ENCODE assay signal across 1 cellular context in genomic region chr12:21501258-21502163, GRCh38.
TF ChIP-seq lines count a peak whose summit lies in the region.

GOLT1B (plus strand) TSS chr12:21501789; CDS start chr12:21501924, 135 bp downstream.
RECQL (minus strand) TSS chr12:21501635; CDS start chr12:21499570, 2,065 bp downstream.

TF ChIP-seq in K562, 482 proteins besides CTCF, POLR2A, EP300 and RAD21 (continued from another document and continues in another):
- TF ChIP-seq ZBTB34 (CRISPR knock-in tag; IDR thresholded peaks at IDR 0.05) (no peak), SMAD4 (CRISPR knock-in tag; conservative IDR thresholded peaks at IDR 0.05) (no peak), NUFIP1 (IDR thresholded peaks at IDR 0.05; ENCODE audit: partially characterized antibody) (no peak), BHLHE40 (IDR thresholded peaks at IDR 0.05; ENCODE audit: low read length) (no peak), ETV1 (tag; conservative IDR thresholded peaks at IDR 0.05; ENCODE audit: low read depth) (no peak; the same call in 1 of the 2 replicates), AFF1 (IDR thresholded peaks at IDR 0.05; ENCODE audit: low read depth in 1 of 2, partially characterized antibody in 2 of 2) (no peak), PRDM10 (IDR thresholded peaks at IDR 0.05; ENCODE audit: partially characterized antibody) (no peak), ESRRB (CRISPR knock-in tag; IDR thresholded peaks at IDR 0.05; ENCODE audit: borderline replicate concordance) (no peak), FOXP1 (CRISPR knock-in tag; IDR thresholded peaks at IDR 0.05) (peak; percentile 41; the same call in 1 of the 2 replicates), RHOXF2B (CRISPR knock-in tag; conservative IDR thresholded peaks at IDR 0.05) (no peak), TCFL5 (CRISPR knock-in tag; conservative IDR thresholded peaks at IDR 0.05) (no peak), PCBP2 (IDR thresholded peaks at IDR 0.05; ENCODE audit: low read depth, low read length, poor library complexity, severe bottlenecking) (no peak), EP400 (IDR thresholded peaks at IDR 0.05) (peak; percentile 98), JUN (IDR thresholded peaks at IDR 0.05; ENCODE audit: borderline replicate concordance, low read depth, low read length) (no peak; the same call in 1 of the 2 replicates), JUN (CRISPR knock-in tag; IDR thresholded peaks at IDR 0.05; ENCODE audit: borderline replicate concordance) (no peak), POU5F1 (IDR thresholded peaks at IDR 0.05; ENCODE audit: borderline replicate concordance, low read depth, low read length, partially characterized antibody) (no peak), HDAC2 (IDR thresholded peaks at IDR 0.05) (0 out of 2 replicates have a peak, but pooled peaks have one; percentile 40), POLR2AphosphoS5 (IDR thresholded peaks at IDR 0.05; ENCODE audit: control insufficient read depth, insufficient read depth, low read depth, low read length) (peak; percentile 78), ZNF184 (CRISPR knock-in tag; IDR thresholded peaks at IDR 0.05) (no peak), NCOR1 (IDR thresholded peaks at IDR 0.05) (no peak), TSC22D4 (tag; IDR thresholded peaks at IDR 0.05) (no peak)
- TF ChIP-seq, protein P1, sequence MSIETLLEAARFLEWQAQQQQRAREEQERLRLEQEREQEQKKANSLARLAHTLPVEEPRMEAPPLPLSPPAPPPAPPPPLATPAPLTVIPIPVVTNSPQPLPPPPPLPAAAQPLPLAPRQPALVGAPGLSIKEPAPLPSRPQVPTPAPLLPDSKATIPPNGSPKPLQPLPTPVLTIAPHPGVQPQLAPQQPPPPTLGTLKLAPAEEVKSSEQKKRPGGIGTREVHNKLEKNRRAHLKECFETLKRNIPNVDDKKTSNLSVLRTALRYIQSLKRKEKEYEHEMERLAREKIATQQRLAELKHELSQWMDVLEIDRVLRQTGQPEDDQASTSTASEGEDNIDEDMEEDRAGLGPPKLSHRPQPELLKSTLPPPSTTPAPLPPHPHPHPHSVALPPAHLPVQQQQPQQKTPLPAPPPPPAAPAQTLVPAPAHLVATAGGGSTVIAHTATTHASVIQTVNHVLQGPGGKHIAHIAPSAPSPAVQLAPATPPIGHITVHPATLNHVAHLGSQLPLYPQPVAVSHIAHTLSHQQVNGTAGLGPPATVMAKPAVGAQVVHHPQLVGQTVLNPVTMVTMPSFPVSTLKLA (conservative IDR thresholded peaks at IDR 0.05), result peak; percentile 99
- TF ChIP-seq, protein P2, sequence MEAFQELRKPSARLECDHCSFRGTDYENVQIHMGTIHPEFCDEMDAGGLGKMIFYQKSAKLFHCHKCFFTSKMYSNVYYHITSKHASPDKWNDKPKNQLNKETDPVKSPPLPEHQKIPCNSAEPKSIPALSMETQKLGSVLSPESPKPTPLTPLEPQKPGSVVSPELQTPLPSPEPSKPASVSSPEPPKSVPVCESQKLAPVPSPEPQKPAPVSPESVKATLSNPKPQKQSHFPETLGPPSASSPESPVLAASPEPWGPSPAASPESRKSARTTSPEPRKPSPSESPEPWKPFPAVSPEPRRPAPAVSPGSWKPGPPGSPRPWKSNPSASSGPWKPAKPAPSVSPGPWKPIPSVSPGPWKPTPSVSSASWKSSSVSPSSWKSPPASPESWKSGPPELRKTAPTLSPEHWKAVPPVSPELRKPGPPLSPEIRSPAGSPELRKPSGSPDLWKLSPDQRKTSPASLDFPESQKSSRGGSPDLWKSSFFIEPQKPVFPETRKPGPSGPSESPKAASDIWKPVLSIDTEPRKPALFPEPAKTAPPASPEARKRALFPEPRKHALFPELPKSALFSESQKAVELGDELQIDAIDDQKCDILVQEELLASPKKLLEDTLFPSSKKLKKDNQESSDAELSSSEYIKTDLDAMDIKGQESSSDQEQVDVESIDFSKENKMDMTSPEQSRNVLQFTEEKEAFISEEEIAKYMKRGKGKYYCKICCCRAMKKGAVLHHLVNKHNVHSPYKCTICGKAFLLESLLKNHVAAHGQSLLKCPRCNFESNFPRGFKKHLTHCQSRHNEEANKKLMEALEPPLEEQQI (IDR thresholded peaks at IDR 0.05), result peak; percentile 91
- TF ChIP-seq, protein P3, sequence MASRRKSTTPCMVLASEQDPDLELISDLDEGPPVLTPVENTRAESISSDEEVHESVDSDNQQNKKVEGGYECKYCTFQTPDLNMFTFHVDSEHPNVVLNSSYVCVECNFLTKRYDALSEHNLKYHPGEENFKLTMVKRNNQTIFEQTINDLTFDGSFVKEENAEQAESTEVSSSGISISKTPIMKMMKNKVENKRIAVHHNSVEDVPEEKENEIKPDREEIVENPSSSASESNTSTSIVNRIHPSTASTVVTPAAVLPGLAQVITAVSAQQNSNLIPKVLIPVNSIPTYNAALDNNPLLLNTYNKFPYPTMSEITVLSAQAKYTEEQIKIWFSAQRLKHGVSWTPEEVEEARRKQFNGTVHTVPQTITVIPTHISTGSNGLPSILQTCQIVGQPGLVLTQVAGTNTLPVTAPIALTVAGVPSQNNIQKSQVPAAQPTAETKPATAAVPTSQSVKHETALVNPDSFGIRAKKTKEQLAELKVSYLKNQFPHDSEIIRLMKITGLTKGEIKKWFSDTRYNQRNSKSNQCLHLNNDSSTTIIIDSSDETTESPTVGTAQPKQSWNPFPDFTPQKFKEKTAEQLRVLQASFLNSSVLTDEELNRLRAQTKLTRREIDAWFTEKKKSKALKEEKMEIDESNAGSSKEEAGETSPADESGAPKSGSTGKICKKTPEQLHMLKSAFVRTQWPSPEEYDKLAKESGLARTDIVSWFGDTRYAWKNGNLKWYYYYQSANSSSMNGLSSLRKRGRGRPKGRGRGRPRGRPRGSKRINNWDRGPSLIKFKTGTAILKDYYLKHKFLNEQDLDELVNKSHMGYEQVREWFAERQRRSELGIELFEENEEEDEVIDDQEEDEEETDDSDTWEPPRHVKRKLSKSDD (conservative IDR thresholded peaks at IDR 0.05; ENCODE audit: low read length), result no peak
- TF ChIP-seq, protein P4, sequence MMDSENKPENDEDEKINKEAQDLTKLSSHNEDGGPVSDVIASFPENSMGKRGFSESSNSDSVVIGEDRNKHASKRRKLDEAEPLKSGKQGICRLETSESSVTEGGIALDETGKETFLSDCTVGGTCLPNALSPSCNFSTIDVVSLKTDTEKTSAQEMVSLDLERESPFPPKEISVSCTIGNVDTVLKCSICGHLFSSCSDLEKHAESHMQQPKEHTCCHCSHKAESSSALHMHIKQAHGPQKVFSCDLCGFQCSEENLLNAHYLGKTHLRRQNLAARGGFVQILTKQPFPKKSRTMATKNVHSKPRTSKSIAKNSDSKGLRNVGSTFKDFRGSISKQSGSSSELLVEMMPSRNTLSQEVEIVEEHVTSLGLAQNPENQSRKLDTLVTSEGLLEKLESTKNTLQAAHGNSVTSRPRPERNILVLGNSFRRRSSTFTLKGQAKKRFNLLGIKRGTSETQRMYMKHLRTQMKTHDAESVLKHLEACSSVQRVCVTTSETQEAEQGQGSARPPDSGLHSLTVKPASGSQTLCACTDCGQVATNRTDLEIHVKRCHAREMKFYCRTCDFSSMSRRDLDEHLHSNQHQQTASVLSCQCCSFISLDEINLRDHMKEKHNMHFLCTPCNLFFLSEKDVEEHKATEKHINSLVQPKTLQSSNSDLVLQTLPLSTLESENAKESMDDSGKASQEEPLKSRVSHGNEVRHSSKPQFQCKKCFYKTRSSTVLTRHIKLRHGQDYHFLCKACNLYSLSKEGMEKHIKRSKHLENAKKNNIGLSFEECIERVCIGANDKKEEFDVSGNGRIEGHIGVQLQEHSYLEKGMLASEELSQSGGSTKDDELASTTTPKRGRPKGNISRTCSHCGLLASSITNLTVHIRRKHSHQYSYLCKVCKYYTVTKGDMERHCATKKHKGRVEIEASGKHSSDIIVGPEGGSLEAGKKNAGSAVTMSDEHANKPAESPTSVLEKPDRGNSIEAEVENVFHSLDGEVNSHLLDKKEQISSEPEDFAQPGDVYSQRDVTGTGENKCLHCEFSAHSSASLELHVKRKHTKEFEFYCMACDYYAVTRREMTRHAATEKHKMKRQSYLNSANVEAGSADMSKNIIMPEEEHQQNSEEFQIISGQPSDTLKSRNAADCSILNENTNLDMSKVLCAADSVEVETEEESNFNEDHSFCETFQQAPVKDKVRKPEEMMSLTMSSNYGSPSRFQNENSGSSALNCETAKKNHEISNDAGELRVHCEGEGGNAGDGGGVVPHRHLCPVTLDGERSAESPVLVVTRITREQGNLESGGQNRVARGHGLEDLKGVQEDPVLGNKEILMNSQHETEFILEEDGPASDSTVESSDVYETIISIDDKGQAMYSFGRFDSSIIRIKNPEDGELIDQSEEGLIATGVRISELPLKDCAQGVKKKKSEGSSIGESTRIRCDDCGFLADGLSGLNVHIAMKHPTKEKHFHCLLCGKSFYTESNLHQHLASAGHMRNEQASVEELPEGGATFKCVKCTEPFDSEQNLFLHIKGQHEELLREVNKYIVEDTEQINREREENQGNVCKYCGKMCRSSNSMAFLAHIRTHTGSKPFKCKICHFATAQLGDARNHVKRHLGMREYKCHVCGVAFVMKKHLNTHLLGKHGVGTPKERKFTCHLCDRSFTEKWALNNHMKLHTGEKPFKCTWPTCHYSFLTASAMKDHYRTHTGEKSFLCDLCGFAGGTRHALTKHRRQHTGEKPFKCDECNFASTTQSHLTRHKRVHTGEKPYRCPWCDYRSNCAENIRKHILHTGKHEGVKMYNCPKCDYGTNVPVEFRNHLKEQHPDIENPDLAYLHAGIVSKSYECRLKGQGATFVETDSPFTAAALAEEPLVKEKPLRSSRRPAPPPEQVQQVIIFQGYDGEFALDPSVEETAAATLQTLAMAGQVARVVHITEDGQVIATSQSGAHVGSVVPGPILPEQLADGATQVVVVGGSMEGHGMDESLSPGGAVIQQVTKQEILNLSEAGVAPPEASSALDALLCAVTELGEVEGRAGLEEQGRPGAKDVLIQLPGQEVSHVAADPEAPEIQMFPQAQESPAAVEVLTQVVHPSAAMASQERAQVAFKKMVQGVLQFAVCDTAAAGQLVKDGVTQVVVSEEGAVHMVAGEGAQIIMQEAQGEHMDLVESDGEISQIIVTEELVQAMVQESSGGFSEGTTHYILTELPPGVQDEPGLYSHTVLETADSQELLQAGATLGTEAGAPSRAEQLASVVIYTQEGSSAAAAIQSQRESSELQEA (IDR thresholded peaks at IDR 0.05; ENCODE audit: low read depth), result no peak
- TF ChIP-seq, protein P5, sequence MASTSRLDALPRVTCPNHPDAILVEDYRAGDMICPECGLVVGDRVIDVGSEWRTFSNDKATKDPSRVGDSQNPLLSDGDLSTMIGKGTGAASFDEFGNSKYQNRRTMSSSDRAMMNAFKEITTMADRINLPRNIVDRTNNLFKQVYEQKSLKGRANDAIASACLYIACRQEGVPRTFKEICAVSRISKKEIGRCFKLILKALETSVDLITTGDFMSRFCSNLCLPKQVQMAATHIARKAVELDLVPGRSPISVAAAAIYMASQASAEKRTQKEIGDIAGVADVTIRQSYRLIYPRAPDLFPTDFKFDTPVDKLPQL (IDR thresholded peaks at IDR 0.05; ENCODE audit: extremely low read depth, insufficient read length), result no peak
